In the genomic region with DNA sequence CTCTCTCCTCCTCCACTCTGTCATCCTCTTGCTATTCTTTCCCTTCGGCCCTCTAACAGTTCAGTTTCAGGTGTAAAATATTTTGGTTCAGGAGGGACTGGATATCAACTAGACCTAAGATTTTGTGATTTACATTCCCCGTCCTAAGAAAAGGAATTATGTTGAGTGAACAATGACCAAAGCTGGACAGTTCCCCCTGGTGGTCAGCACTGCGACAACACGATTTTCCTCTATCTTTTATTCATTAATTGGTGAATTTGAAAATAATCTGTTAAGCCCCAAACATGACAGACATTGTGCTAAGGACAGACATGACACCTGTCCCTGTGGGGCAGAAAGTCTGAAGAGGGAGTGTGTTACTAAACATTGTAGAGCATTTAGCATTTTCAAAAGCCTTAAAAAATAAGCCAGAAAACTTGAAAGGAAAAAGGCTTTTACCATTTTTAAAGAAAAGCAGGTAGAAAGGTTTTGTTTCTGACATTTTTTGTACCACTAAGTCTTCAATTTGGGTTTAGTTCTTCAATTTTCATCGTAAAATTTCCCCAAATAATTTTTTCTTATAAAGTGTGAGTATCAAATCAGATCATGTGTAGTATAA, we compare ENCODE assay signal across 8 cellular contexts.
DNase-seq lines count a peak whose midpoint lies in the region; ATAC-seq, FAIRE-seq and TF ChIP-seq lines count a peak whose summit lies in the region.

No MANE protein-coding gene starts in this region.

- no peak for ATAC-seq in HG03039 (IDR thresholded peaks at IDR 0.05; ENCODE audit: unreplicated experiment)

- H3K4me3 ChIP-seq in choroid plexus epithelial cell (ENCODE audit: low read depth, low read length), result no peak overlapping the region

- peak; percentile 78 for FAIRE-seq in A204.1 (lab: Jason Lieb, UNC)

- peak; percentile 59 for TF ChIP-seq CTCF in GM10266 (IDR thresholded peaks at IDR 0.05; ENCODE audit: control insufficient read depth, insufficient read depth, low read depth, missing control alignments)
- peak; percentile 88 for TF ChIP-seq CTCF in choroid plexus epithelial cell (conservative IDR thresholded peaks at IDR 0.05; ENCODE audit: low read depth, low read length)

- no peak for DNase-seq in GM10266 (ENCODE audit: extremely low spot score)
- peak; percentile 21 for DNase-seq in NCI-H524 treated with DMSO at 0.1 percent for 48 hours (lab: John Stamatoyannopoulos, UW)
- peak; percentile 70 for DNase-seq in choroid plexus epithelial cell (ENCODE audit: low read depth)
- peak; percentile 80 for DNase-seq in medulla oblongata (ENCODE audit: extremely low spot score)
- no peak for DNase-seq in COLO668 (lab: John Stamatoyannopoulos, UW; ENCODE audit: unreplicated experiment)
- DNase-seq in HuH-7.5 (ENCODE audit: low spot score), result no peak

Comparison
In these comparisons a context has a peak if more than half of its experiments do, and no peak if none do; other contexts are left out.
1. DNase-seq: peak in NCI-H524 treated with DMSO at 0.1 percent for 48 hours (single experiment), choroid plexus epithelial cell (single experiment) and medulla oblongata (single experiment); none in GM10266 (single experiment), COLO668 (single experiment) and HuH-7.5 (single experiment).